Comparison of ENCODE assay signal across 8 cellular contexts in the genomic region with DNA sequence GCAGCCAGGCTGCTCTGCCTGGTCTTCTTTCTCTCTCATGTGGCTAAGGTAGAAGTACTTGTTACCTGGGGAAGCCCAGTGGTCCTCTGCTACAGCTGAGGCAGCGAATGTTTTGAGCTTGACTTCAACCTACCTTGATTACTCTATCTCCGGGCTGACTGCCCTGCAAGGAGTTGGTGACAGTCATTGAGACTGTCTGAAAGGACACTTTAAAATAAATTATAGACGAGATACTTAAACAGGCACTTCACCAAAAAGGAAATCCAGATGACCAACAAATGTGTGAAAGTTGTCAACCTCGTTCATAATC. TPM values are rescaled to one million over a fixed set of nuclear protein-coding genes. Genes with fewer than 3 reads are reported as not detected.
A peak's percentile ranks its signal among the peaks of the same experiment; 100 is the strongest.
DNase-seq lines count a peak whose midpoint lies in the region; ATAC-seq and TF ChIP-seq lines count a peak whose summit lies in the region.

No MANE protein-coding gene starts in this region.

- ATAC-seq in left colon: no peak

- no peaks in the 10 kb centered on the region for H3K36me3 ChIP-seq in tibial nerve

- H3K27ac ChIP-seq in tibial nerve: no peak overlapping the region

- peaks cover 0 to 12% (median 0%) of the 10 kb centered on the region in 4 donors for H3K4me1 ChIP-seq in tibial nerve

- H3K9me3 Mint-ChIP-seq in activated naive CD4-positive, alpha-beta T cell treated with anti-CD3 and anti-CD28 coated beads, Interleukin-2, amount 50 U/mL, for 24 hours: no peaks in the 10 kb centered on the region
- no peaks in the 10 kb centered on the region for H3K9me3 Mint-ChIP-seq in immature natural killer cell

- no peak overlapping the region for H3K27ac Mint-ChIP-seq in activated naive CD4-positive, alpha-beta T cell treated with anti-CD3 and anti-CD28 coated beads, Interleukin-2, amount 50 U/mL, for 24 hours
- peak overlapping the region in 4 of 6 donors; percentile 1 to 71 (median 9) for H3K27ac Mint-ChIP-seq in immature natural killer cell

- no peak for TF ChIP-seq POLR2A in tibial nerve (IDR thresholded peaks at IDR 0.05)

- H3K9me3 ChIP-seq in tibial nerve: no peaks in the 10 kb centered on the region

- peaks cover 16% of the 10 kb centered on the region for H3K4me1 Mint-ChIP-seq in activated naive CD4-positive, alpha-beta T cell treated with anti-CD3 and anti-CD28 coated beads, Interleukin-2, amount 50 U/mL, for 24 hours
- H3K4me1 Mint-ChIP-seq in immature natural killer cell: peaks cover 15 to 18% of the 10 kb centered on the region in 2 donors

- intact Hi-C loops in left colon (cut with DNase I, micrococcal nuclease): no loop called here

- 29 to 39% methylated on average over 4 of the region's 4 CpGs for WGBS in tibial nerve, 2 donors

- H3K4me3 ChIP-seq in WI38 (ENCODE audit: low read depth, low read length) (peak overlapping the region; percentile 94), tibial nerve (peak overlapping the region in 3 of 4 donors; percentile 50 to 84 (median 81))

- no peaks in the 10 kb centered on the region for H3K36me3 Mint-ChIP-seq in activated naive CD4-positive, alpha-beta T cell treated with anti-CD3 and anti-CD28 coated beads, Interleukin-2, amount 50 U/mL, for 24 hours
- no peaks in the 10 kb centered on the region for H3K36me3 Mint-ChIP-seq in immature natural killer cell

- TF ChIP-seq CTCF in WI38 (IDR thresholded peaks at IDR 0.05; ENCODE audit: low read depth, low read length) (no peak), tibial nerve (IDR thresholded peaks at IDR 0.05) (no peak)

- DNase-seq in activated naive CD4-positive, alpha-beta T cell treated with anti-CD3 and anti-CD28 coated beads, Interleukin-2, amount 50 U/mL, for 16 hours: no peak
- no peak for DNase-seq in immature natural killer cell
- DNase-seq in tibial nerve (ENCODE audit: low spot score in 2 of 2): no peak
- no peak for DNase-seq in Ammon's horn (ENCODE audit: low spot score)
- DNase-seq in left colon: no peak
- DNase-seq in NCI-H526 treated with DMSO at 0.1 percent for 48 hours (lab: John Stamatoyannopoulos, UW): no peak

- peak overlapping the region; percentile 85 for H3K4me3 Mint-ChIP-seq in activated naive CD4-positive, alpha-beta T cell treated with anti-CD3 and anti-CD28 coated beads, Interleukin-2, amount 50 U/mL, for 24 hours
- H3K4me3 Mint-ChIP-seq in immature natural killer cell: peak overlapping the region; percentile 84 to 85 (median 85)

- no peaks in the 10 kb centered on the region for H3K27me3 Mint-ChIP-seq in activated naive CD4-positive, alpha-beta T cell treated with anti-CD3 and anti-CD28 coated beads, Interleukin-2, amount 50 U/mL, for 24 hours
- peaks cover 2 to 7% (median 5%) of the 10 kb centered on the region in 3 donors for H3K27me3 Mint-ChIP-seq in immature natural killer cell (ENCODE audit: low read depth in 3 of 3)

- H3K27me3 ChIP-seq in tibial nerve: no peaks in the 10 kb centered on the region

- TF ChIP-seq EP300 in tibial nerve (IDR thresholded peaks at IDR 0.05): no peak

RNA-seq across cellular contexts. Expression of gene CIT, which starts 0.5 kb away (rescaled TPM):
- polyA plus RNA-seq in immature natural killer cell: under 1 TPM in 1 of 3 donors, not detected in 2; 0.75 TPM
- 10 to 100 TPM; 22.0 to 72.1 (median 40.8) TPM for total RNA-seq in tibial nerve
- total RNA-seq in left colon: 10 to 100 TPM in 1 of 2 donors, 1 to 10 TPM in 1; 5.0 to 15.9 TPM
